Comparison of ENCODE assay signal across 20 cellular contexts in the genomic region with DNA sequence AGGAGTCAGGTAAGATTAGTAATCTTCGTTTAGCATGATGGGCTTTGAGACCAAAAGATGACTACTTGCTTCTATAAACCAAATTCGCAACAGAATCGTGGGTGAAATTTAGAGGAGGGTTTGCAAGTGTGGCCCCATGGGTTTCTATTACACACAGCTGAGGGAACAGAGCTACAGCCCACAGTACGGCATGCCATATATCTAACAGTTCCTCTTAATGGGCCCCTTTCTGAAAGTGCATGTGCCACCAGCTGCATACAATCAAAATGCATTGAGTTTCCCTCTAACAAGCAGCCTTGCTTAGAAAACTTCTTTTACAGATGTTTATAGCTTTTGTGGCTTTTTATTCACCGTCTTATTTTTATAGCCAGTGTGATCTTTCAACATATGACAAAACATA.
"Had no signal": no experiment of that assay in that cellular context is flagged by ENCODE, and none has a peak within 500 bp of the region (broad histone marks: within the 10 kb centered on the region; RNA-seq: fewer than 3 reads in every experiment).

No MANE protein-coding gene starts in this region.

- H3K4me3 ChIP-seq: colonic mucosa, dorsolateral prefrontal cortex, spleen, thoracic aorta, upper lobe of left lung had no signal

- DNase-seq: activated CD4-positive, alpha-beta memory T cell treated with anti-CD3 and anti-CD28 coated beads for 36 hours; activated CD4-positive, alpha-beta T cell treated with anti-CD3 and anti-CD28 coated beads for 48 hours; activated naive CD4-positive, alpha-beta T cell treated with anti-CD3 and anti-CD28 coated beads, Interleukin-2, amount 10 ng/mL, durations not matched to agents 7 days and 5 days; activated T-cell treated with anti-CD3 and anti-CD28 coated beads, Interleukin-2, amount 50 U/mL, for 48 hours; amygdala; colonic mucosa; dorsolateral prefrontal cortex; effector memory CD8-positive, alpha-beta T cell; glutamatergic neuron; hippocampal formation; kidney glomerular epithelial cell; left ventricle myocardium superior; midbrain; spleen; stimulated activated CD4-positive, alpha-beta T cell treated with anti-CD3 and anti-CD28 coated beads, Interleukin-4, amount 100 ng/mL, for 1 hour; stimulated activated naive CD4-positive, alpha-beta T cell; upper lobe of left lung had no signal

- ATAC-seq: effector memory CD8-positive, alpha-beta T cell; esophagus mucosa; natural killer cell treated with Interleukin-12 subunit alpha and Interleukin-12 subunit beta and Interleukin-15 and Interleukin-18, amount 100 ng/mL, for 72 hours had no signal

- H3K36me3 ChIP-seq: colonic mucosa, spleen, thoracic aorta, upper lobe of left lung had no signal

- H3K27ac ChIP-seq: colonic mucosa, dorsolateral prefrontal cortex, spleen, thoracic aorta, upper lobe of left lung had no signal

- H3K9me3 ChIP-seq: colonic mucosa, spleen, thoracic aorta, upper lobe of left lung had no signal

- H3K27me3 ChIP-seq: colonic mucosa, dorsolateral prefrontal cortex, spleen, upper lobe of left lung had no signal

- H3K4me1 ChIP-seq: colonic mucosa, spleen had no signal
